13 cellular contexts compared by ENCODE assay signal in the genomic region with DNA sequence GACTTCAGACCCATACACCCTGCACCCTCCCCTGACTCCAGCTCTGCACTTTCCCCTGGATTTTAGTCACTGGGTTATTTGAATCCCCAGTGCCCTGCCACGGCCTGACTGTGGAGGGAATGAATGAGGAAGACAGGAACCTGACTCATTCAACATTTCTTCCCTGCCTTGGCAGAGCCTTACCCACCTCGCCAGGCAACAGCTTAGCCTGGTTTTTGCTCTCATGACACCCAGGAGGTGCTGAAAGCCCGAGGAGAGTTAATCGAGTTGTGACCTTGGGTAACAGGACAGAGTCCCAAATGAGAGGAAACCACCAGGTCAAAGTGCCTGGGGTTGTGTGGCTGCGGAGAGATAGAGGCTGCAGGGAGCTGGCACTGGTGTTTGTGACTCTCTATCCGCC.
DNase-seq lines count a peak whose midpoint lies in the region; TF ChIP-seq lines count a peak whose summit lies in the region.
"Had no signal": no experiment of that assay in that cellular context is flagged by ENCODE, and none has a peak within 500 bp of the region (broad histone marks: within the 10 kb centered on the region; RNA-seq: fewer than 3 reads in every experiment).

No MANE protein-coding gene starts in this region.

- no peak for TF ChIP-seq CTCF in choroid plexus epithelial cell (conservative IDR thresholded peaks at IDR 0.05; ENCODE audit: low read depth, low read length)
- no peak for TF ChIP-seq CTCF in kidney epithelial cell (IDR thresholded peaks at IDR 0.05; ENCODE audit: insufficient read depth, low read length, poor library complexity, severe bottlenecking)
- no peak for TF ChIP-seq CTCF in uterus (IDR thresholded peaks at IDR 0.05)

- no peak overlapping the region for H3K27ac ChIP-seq in uterus
- H3K27ac ChIP-seq: tibial nerve had no signal

- DNase-seq in ACHN (peak; percentile 67), M059J (ENCODE audit: low read depth) (peak; percentile 87), choroid plexus epithelial cell (ENCODE audit: low read depth) (peak; percentile 51), kidney epithelial cell (ENCODE audit: low read depth) (peak; percentile 39), erythroblast (lab: John Stamatoyannopoulos, UW) (no peak), uterus (no peak), NCI-H1694 treated with DMSO at 0.1 percent for 48 hours (lab: John Stamatoyannopoulos, UW) (no peak)
- no peak for DNase-seq in stimulated activated naive CD4-positive, alpha-beta T cell treated with Interleukin-2 at 50 U/mL for 16 hours (lab: John Stamatoyannopoulos, UW)
- DNase-seq: AML-193, cerebellar nuclear complex, NCI-H446 treated with DMSO at 0.1 percent for 48 hours, T-helper 1 cell had no signal

- TF ChIP-seq POLR2A in erythroblast (IDR thresholded peaks at IDR 0.05; ENCODE audit: low read length) (no peak), uterus (IDR thresholded peaks at IDR 0.05) (no peak)

- H3K36me3 ChIP-seq in kidney epithelial cell (ENCODE audit: control insufficient read depth, insufficient read depth, low read length) (no peaks in the 10 kb centered on the region), uterus (no peaks in the 10 kb centered on the region)
- H3K36me3 ChIP-seq: tibial nerve had no signal

- no peaks in the 10 kb centered on the region for H3K4me1 ChIP-seq in uterus
- H3K4me1 ChIP-seq: tibial nerve had no signal

- in situ Hi-C loops in ACHN (cut with HindIII; ENCODE audit: low pct_ligation_motif_present, low pct_unique_long_range_greater_than_20kb, low sequenced_read_pairs) = no loop called here

- H3K4me3 ChIP-seq in choroid plexus epithelial cell (ENCODE audit: low read depth, low read length) = no peak overlapping the region
- H3K4me3 ChIP-seq in kidney epithelial cell (ENCODE audit: low read depth, low read length) = no peak overlapping the region
- H3K4me3 ChIP-seq in uterus = no peak overlapping the region
- H3K4me3 ChIP-seq: tibial nerve had no signal

- no peaks in the 10 kb centered on the region for H3K9me3 ChIP-seq in uterus
- H3K9me3 ChIP-seq: tibial nerve had no signal

- intact Hi-C loops in uterus (cut with DNase I; ENCODE audit: low total_unique reads) = no loop called here

- H3K27me3 ChIP-seq in kidney epithelial cell (ENCODE audit: control insufficient read depth, insufficient read depth, low read length) (no peaks in the 10 kb centered on the region), uterus (no peaks in the 10 kb centered on the region)
- H3K27me3 ChIP-seq: tibial nerve had no signal

Comparison
In these comparisons a context has a peak if more than half of its experiments do, and no peak if none do; other contexts are left out.
1. DNase-seq: peak in ACHN (single experiment), M059J (single experiment), choroid plexus epithelial cell (single experiment) and kidney epithelial cell (single experiment); none in stimulated activated naive CD4-positive, alpha-beta T cell treated with Interleukin-2 at 50 U/mL for 16 hours (single experiment), erythroblast (0 of 2), uterus (0 of 2) and NCI-H1694 treated with DMSO at 0.1 percent for 48 hours (single experiment).